1 cellular context compared by ENCODE assay signal in genomic region chr3:149299938-149300791, GRCh38.
TF ChIP-seq lines count a peak whose summit lies in the region.

No MANE protein-coding gene starts in this region.

TF ChIP-seq in HepG2, 621 proteins besides CTCF, POLR2A, EP300 and RAD21 (continued from another document and continues in another):
- TF ChIP-seq HMGXB3 (CRISPR knock-in tag; IDR thresholded peaks at IDR 0.05; ENCODE audit: borderline replicate concordance), result 0 out of 2 replicates have a peak, but pooled peaks have one; percentile 27
- no peak for TF ChIP-seq ZNF616 (CRISPR knock-in tag; IDR thresholded peaks at IDR 0.05; ENCODE audit: low read depth)
- no peak for TF ChIP-seq GPBP1L1 (CRISPR knock-in tag; IDR thresholded peaks at IDR 0.05)
- peak; percentile 78 for TF ChIP-seq ZNF331 (CRISPR knock-in tag; IDR thresholded peaks at IDR 0.05)
- TF ChIP-seq ZNF24 (IDR thresholded peaks at IDR 0.05), result no peak
- no peak for TF ChIP-seq ZHX2 (IDR thresholded peaks at IDR 0.05; ENCODE audit: low read depth)
- no peak for TF ChIP-seq ZHX2 (CRISPR knock-in tag; IDR thresholded peaks at IDR 0.05; ENCODE audit: borderline replicate concordance)
- no peak for TF ChIP-seq SIX4 (CRISPR knock-in tag; IDR thresholded peaks at IDR 0.05)
- TF ChIP-seq ZSCAN29 (CRISPR knock-in tag; conservative IDR thresholded peaks at IDR 0.05), result peak; percentile 53; the same call in 1 of the 2 replicates
- TF ChIP-seq ZHX1 (CRISPR knock-in tag; IDR thresholded peaks at IDR 0.05; ENCODE audit: low read depth), result no peak
- no peak for TF ChIP-seq SOX6 (IDR thresholded peaks at IDR 0.05)
- TF ChIP-seq SOX6 (CRISPR knock-in tag; IDR thresholded peaks at IDR 0.05), result peak; percentile 53; the same call in 1 of the 2 replicates
- no peak for TF ChIP-seq HMG20B (CRISPR knock-in tag; conservative IDR thresholded peaks at IDR 0.05)
- no peak for TF ChIP-seq HNRNPUL1 (IDR thresholded peaks at IDR 0.05; ENCODE audit: low read depth, low read length)
- TF ChIP-seq TGIF2 (CRISPR knock-in tag; IDR thresholded peaks at IDR 0.05), result no peak; the same call in 1 of the 2 replicates
- TF ChIP-seq GTF3A (CRISPR knock-in tag; conservative IDR thresholded peaks at IDR 0.05), result no peak
- no peak for TF ChIP-seq SIN3B (IDR thresholded peaks at IDR 0.05; ENCODE audit: low read length)
- TF ChIP-seq IRX3 (CRISPR knock-in tag; IDR thresholded peaks at IDR 0.05; ENCODE audit: borderline replicate concordance, low read depth), result no peak
- 0 out of 2 replicates have a peak, but pooled peaks have one; percentile 72 for TF ChIP-seq ARID2 (CRISPR knock-in tag; IDR thresholded peaks at IDR 0.05; ENCODE audit: borderline replicate concordance)
- no peak for TF ChIP-seq ZNF766 (CRISPR knock-in tag; IDR thresholded peaks at IDR 0.05; ENCODE audit: borderline replicate concordance)
- TF ChIP-seq CREB1 (IDR thresholded peaks at IDR 0.05), result 0 out of 2 replicates have a peak, but pooled peaks have one; percentile 24
- no peak; the same call in none of the 2 replicates for TF ChIP-seq CREB1 (CRISPR knock-in tag; IDR thresholded peaks at IDR 0.05)
- TF ChIP-seq KAT2B (IDR thresholded peaks at IDR 0.05; ENCODE audit: borderline replicate concordance, low read depth, low read length), result no peak
- TF ChIP-seq ZNF724P (CRISPR knock-in tag; IDR thresholded peaks at IDR 0.05; ENCODE audit: borderline replicate concordance), result no peak
- TF ChIP-seq ZNF672 (CRISPR knock-in tag; IDR thresholded peaks at IDR 0.05), result no peak
- no peak for TF ChIP-seq ZBTB4 (CRISPR knock-in tag; IDR thresholded peaks at IDR 0.05; ENCODE audit: borderline replicate concordance)
- no peak for TF ChIP-seq NR2F1 (CRISPR knock-in tag; IDR thresholded peaks at IDR 0.05)
- peak; percentile 59; the same call in 1 of the 2 replicates for TF ChIP-seq ELF3 (CRISPR knock-in tag; IDR thresholded peaks at IDR 0.05)
- TF ChIP-seq MXD1 (CRISPR knock-in tag; IDR thresholded peaks at IDR 0.05), result no peak
- TF ChIP-seq CENPBD1 (CRISPR knock-in tag; IDR thresholded peaks at IDR 0.05; ENCODE audit: borderline replicate concordance, low read depth), result no peak
- TF ChIP-seq PHB2 (IDR thresholded peaks at IDR 0.05; ENCODE audit: partially characterized antibody), result no peak
- no peak for TF ChIP-seq ZSCAN20 (CRISPR knock-in tag; IDR thresholded peaks at IDR 0.05; ENCODE audit: borderline replicate concordance)
- TF ChIP-seq ZNF567 (CRISPR knock-in tag; IDR thresholded peaks at IDR 0.05; ENCODE audit: borderline replicate concordance), result no peak
- TF ChIP-seq ZNF839 (CRISPR knock-in tag; IDR thresholded peaks at IDR 0.05; ENCODE audit: borderline replicate concordance), result no peak
